13 cellular contexts compared by ENCODE assay signal in genomic region chr11:77442394-77443053, GRCh38. TPM values are rescaled to one million over a fixed set of nuclear protein-coding genes. Genes with fewer than 3 reads are reported as not detected.
DNase-seq lines count a peak whose midpoint lies in the region; ATAC-seq and TF ChIP-seq lines count a peak whose summit lies in the region.
"Had no signal": no experiment of that assay in that cellular context is flagged by ENCODE, and none has a peak within 500 bp of the region (broad histone marks: within the 10 kb centered on the region; RNA-seq: fewer than 3 reads in every experiment).

No MANE protein-coding gene starts in this region.

- H3K4me3 Mint-ChIP-seq in activated CD8-positive, alpha-beta memory T cell treated with anti-CD3 and anti-CD28 coated beads, Interleukin-2, amount 10 ng/mL, durations not matched to agents 7 days and 5 days: no peak overlapping the region
- H3K4me3 Mint-ChIP-seq: activated T-helper 17 cell treated with anti-CD3 and anti-CD28 coated beads, Interleukin-2, amount 50 U/mL, for 72 hours had no signal

- CTCF ChIA-PET in activated CD8-positive, alpha-beta memory T cell treated with anti-CD3 and anti-CD28 coated beads, Interleukin-2, amount 10 ng/mL, durations not matched to agents 7 days and 5 days (lab: Charles Lee): interaction anchor here (1.1 kb wide), 1 partner anchor 29 kb away, joined by 4 read pairs; no protein-coding TSS in a partner anchor

- H3K27ac ChIP-seq in tibial artery: no peak overlapping the region
- H3K27ac ChIP-seq: C4-2B, Peyer's patch had no signal

- no peak for TF ChIP-seq CTCF in tibial artery (IDR thresholded peaks at IDR 0.05)

- no peak overlapping the region for H3K4me3 ChIP-seq in tibial artery
- H3K4me3 ChIP-seq: Peyer's patch had no signal

- H3K27ac Mint-ChIP-seq in activated CD8-positive, alpha-beta memory T cell treated with anti-CD3 and anti-CD28 coated beads, Interleukin-2, amount 10 ng/mL, durations not matched to agents 7 days and 5 days: no peak overlapping the region
- H3K27ac Mint-ChIP-seq: activated T-helper 17 cell treated with anti-CD3 and anti-CD28 coated beads, Interleukin-2, amount 50 U/mL, for 72 hours had no signal

- H3K36me3 Mint-ChIP-seq in activated CD8-positive, alpha-beta memory T cell treated with anti-CD3 and anti-CD28 coated beads, Interleukin-2, amount 10 ng/mL, durations not matched to agents 7 days and 5 days: no peaks in the 10 kb centered on the region

- intact Hi-C loops in left colon (cut with DNase I, micrococcal nuclease): no loop called here
- intact Hi-C loops in tibial artery (cut with DNase I; ENCODE audit: low total_unique reads): no loop called here

- no peaks in the 10 kb centered on the region for H3K9me3 ChIP-seq in tibial artery
- H3K9me3 ChIP-seq: Peyer's patch had no signal

- no peaks in the 10 kb centered on the region for H3K36me3 ChIP-seq in tibial artery
- H3K36me3 ChIP-seq: Peyer's patch had no signal

- H3K27me3 Mint-ChIP-seq in activated CD8-positive, alpha-beta memory T cell treated with anti-CD3 and anti-CD28 coated beads, Interleukin-2, amount 10 ng/mL, durations not matched to agents 7 days and 5 days: peaks cover 7% of the 10 kb centered on the region
- H3K27me3 Mint-ChIP-seq: activated T-helper 17 cell treated with anti-CD3 and anti-CD28 coated beads, Interleukin-2, amount 50 U/mL, for 72 hours had no signal

- ATAC-seq in GM18873 (IDR thresholded peaks at IDR 0.05; ENCODE audit: low FRiP score, unreplicated experiment) (peak; percentile 67), GM21447 (IDR thresholded peaks at IDR 0.05; ENCODE audit: unreplicated experiment) (peak; percentile 53), HG03095 (IDR thresholded peaks at IDR 0.05; ENCODE audit: unreplicated experiment) (peak; percentile 38), left colon (peak; percentile 11)
- ATAC-seq in activated CD8-positive, alpha-beta memory T cell treated with anti-CD3 and anti-CD28 coated beads, Interleukin-2, amount 10 ng/mL, durations not matched to agents 7 days and 5 days: no peak
- ATAC-seq: activated T-helper 17 cell treated with anti-CD3 and anti-CD28 coated beads, Interleukin-2, amount 50 U/mL, for 72 hours; HCT116 had no signal

- peaks cover 29% of the 10 kb centered on the region for H3K4me1 Mint-ChIP-seq in activated CD8-positive, alpha-beta memory T cell treated with anti-CD3 and anti-CD28 coated beads, Interleukin-2, amount 10 ng/mL, durations not matched to agents 7 days and 5 days
- H3K4me1 Mint-ChIP-seq: activated T-helper 17 cell treated with anti-CD3 and anti-CD28 coated beads, Interleukin-2, amount 50 U/mL, for 72 hours had no signal

- H3K27me3 ChIP-seq in tibial artery: no peaks in the 10 kb centered on the region
- H3K27me3 ChIP-seq: Peyer's patch had no signal

- no peaks in the 10 kb centered on the region for H3K4me1 ChIP-seq in tibial artery

- no peaks in the 10 kb centered on the region for H3K9me3 Mint-ChIP-seq in activated CD8-positive, alpha-beta memory T cell treated with anti-CD3 and anti-CD28 coated beads, Interleukin-2, amount 10 ng/mL, durations not matched to agents 7 days and 5 days (ENCODE audit: low read depth)
- H3K9me3 Mint-ChIP-seq: activated T-helper 17 cell treated with anti-CD3 and anti-CD28 coated beads, Interleukin-2, amount 50 U/mL, for 72 hours had no signal

- DNase-seq in left colon (no peak), tibial artery (no peak)
- DNase-seq in stimulated activated CD8-positive, alpha-beta memory T cell treated with anti-CD3 and anti-CD28 coated beads, Interleukin-4, amount 100 ng/mL, for 48 hours: no peak
- no peak for DNase-seq in activated CD8-positive, alpha-beta memory T cell treated with anti-CD3 and anti-CD28 coated beads, Interleukin-2, amount 10 ng/mL, durations not matched to agents 7 days and 5 days
- DNase-seq: NCI-H2171 treated with DMSO at 0.1 percent for 48 hours, Peyer's patch, substantia nigra had no signal

RNA-seq across cellular contexts. Expression of gene PAK1, which starts 31.4 kb away (rescaled TPM):
- 100 to 1,000 TPM; 110 to 124 TPM for total RNA-seq in left colon
- 10 to 100 TPM; 66.1 to 75.5 TPM for total RNA-seq in activated CD8-positive, alpha-beta memory T cell treated with anti-CD3 and anti-CD28 coated beads, Interleukin-2, amount 10 ng/mL, durations not matched to agents 7 days and 5 days
